23 cellular contexts compared by ENCODE assay signal in the genomic region with DNA sequence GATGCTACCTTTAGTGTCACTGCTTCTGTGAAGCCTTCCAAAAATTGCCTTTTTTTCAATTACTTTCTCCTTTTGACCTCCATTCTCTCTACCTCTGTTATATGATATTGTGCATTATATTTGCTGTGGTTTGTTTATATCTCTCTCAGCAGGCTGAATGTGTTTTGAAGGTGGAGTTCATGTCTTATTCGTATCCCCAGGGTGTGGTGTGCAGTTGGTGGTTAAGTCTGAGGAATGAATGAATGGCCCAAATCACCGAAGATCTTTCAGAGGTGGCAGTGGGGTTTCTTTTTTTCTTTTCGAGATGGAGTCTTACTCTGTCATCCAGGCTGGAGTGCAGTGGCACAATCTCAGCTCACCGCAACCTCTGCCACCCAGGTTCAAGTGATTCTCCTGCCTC.
"Had no signal": no experiment of that assay in that cellular context is flagged by ENCODE, and none has a peak within 500 bp of the region (broad histone marks: within the 10 kb centered on the region; RNA-seq: fewer than 3 reads in every experiment).

No MANE protein-coding gene starts in this region.

- DNase-seq: cortex of kidney; dorsolateral prefrontal cortex; effector CD4-positive, alpha-beta T cell; left ventricle myocardium superior; lower lobe of right lung; naive thymus-derived CD8-positive, alpha-beta T cell; nephron progenitor cell; occipital lobe; ovary; posterior cingulate gyrus; psoas muscle; right cardiac atrium; sigmoid colon; stimulated activated CD4-positive, alpha-beta T cell treated with anti-CD3 and anti-CD28 coated beads, Interleukin-2, amount 100 ng/mL, for 24 hours; stimulated activated CD4-positive, alpha-beta T cell treated with anti-CD3 and anti-CD28 coated beads, Interleukin-4, amount 100 ng/mL, for 24 hours; stimulated activated naive CD8-positive, alpha-beta T cell treated with anti-CD3 and anti-CD28 coated beads, Interleukin-15, Interleukin-2, amounts not matched to agents 100 U/mL and 50 U/mL, for 24 hours; substantia nigra; testis; tibial artery had no signal

- H3K36me3 Mint-ChIP-seq: memory B cell; mesothelial cell of epicardium; stimulated activated effector memory CD8-positive, alpha-beta T cell treated with anti-CD3 and anti-CD28 coated beads, Interleukin-12 subunit alpha, Interleukin-12 subunit beta, amount 100 ng/mL, for 72 hours; type B pancreatic cell had no signal

- H3K27me3 Mint-ChIP-seq: type B pancreatic cell had no signal

- H3K27ac Mint-ChIP-seq: memory B cell; mesothelial cell of epicardium; naive thymus-derived CD8-positive, alpha-beta T cell; nephron progenitor cell; stimulated activated effector memory CD8-positive, alpha-beta T cell treated with anti-CD3 and anti-CD28 coated beads, Interleukin-12 subunit alpha, Interleukin-12 subunit beta, amount 100 ng/mL, for 72 hours; type B pancreatic cell had no signal

- H3K9me3 Mint-ChIP-seq: memory B cell; mesothelial cell of epicardium; naive thymus-derived CD8-positive, alpha-beta T cell; nephron progenitor cell; stimulated activated effector memory CD8-positive, alpha-beta T cell treated with anti-CD3 and anti-CD28 coated beads, Interleukin-12 subunit alpha, Interleukin-12 subunit beta, amount 100 ng/mL, for 72 hours; type B pancreatic cell had no signal

- H3K4me3 Mint-ChIP-seq: memory B cell; mesothelial cell of epicardium; naive thymus-derived CD8-positive, alpha-beta T cell; nephron progenitor cell; stimulated activated effector memory CD8-positive, alpha-beta T cell treated with anti-CD3 and anti-CD28 coated beads, Interleukin-12 subunit alpha, Interleukin-12 subunit beta, amount 100 ng/mL, for 72 hours; type B pancreatic cell had no signal
